In the genomic region with DNA sequence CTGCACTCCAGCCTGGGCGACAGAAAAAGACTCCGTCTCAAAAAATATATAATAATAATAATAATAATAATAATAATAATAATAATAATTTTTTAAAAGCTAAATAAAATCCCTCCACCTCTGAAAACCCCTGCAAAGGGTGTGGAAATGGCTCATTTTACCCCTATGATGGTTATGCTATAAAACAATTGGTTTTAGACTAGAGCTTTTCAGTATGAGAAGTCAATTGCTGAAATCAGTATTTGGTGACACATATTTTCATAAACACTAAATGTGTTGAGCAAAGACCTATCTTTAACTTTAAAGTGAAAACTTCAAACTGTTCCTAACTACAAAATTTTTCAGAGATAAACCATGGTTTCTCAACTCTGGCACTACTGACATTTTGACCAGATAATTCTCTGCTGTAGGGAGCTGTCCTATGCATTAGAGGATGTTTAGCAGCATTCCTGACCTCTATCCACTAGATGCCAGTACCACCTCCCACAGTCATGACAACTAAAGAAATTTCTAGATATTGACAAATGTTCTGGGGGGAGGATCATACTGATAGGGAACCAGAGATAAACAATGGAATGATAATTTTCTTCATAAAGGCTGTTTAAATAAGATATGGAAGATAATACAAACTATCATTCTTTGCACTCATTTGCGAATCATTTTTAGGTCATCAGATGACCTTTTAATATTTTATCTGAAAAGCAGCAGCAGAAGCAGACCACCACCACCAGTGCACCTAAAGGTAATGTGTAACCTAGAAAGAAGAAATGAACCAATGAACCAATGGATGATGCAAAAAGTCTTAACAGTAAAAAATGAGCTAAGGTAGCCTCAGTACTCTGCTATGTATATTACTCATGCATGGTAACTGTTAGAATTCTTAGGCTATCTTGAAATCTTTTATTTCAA, we compare ENCODE assay signal across 23 cellular contexts. TPM values are rescaled to one million over a fixed set of nuclear protein-coding genes. Genes with fewer than 3 reads are reported as not detected.
DNase-seq lines count a peak whose midpoint lies in the region; ATAC-seq and TF ChIP-seq lines count a peak whose summit lies in the region.
"Had no signal": no experiment of that assay in that cellular context is flagged by ENCODE, and none has a peak within 500 bp of the region (broad histone marks: within the 10 kb centered on the region; RNA-seq: fewer than 3 reads in every experiment).

No MANE protein-coding gene starts in this region.

- peak overlapping the region; percentile 50 for H3K27ac Mint-ChIP-seq in activated T-helper 17 cell treated with anti-CD3 and anti-CD28 coated beads, Interleukin-2, amount 50 U/mL, for 72 hours
- H3K27ac Mint-ChIP-seq: activated CD8-positive, alpha-beta T cell treated with anti-CD3 and anti-CD28 coated beads, Interleukin-2, amount 10 ng/mL, durations not matched to agents 7 days and 5 days; activated naive CD4-positive, alpha-beta T cell treated with anti-CD3 and anti-CD28 coated beads, Interleukin-2, amount 10 ng/mL, durations not matched to agents 7 days and 5 days; CD4-positive, alpha-beta T cell; stimulated activated naive B cell treated with anti-CD40 and anti-IgM and Interleukin-4, amounts not matched to agents 10 μg/mL and 1 μg/mL and 100 μg/mL, for 72 hours; T-cell had no signal

- no peaks in the 10 kb centered on the region for H3K9me3 Mint-ChIP-seq in activated T-helper 17 cell treated with anti-CD3 and anti-CD28 coated beads, Interleukin-2, amount 50 U/mL, for 72 hours
- H3K9me3 Mint-ChIP-seq: activated naive CD4-positive, alpha-beta T cell treated with anti-CD3 and anti-CD28 coated beads, Interleukin-2, amount 10 ng/mL, durations not matched to agents 7 days and 5 days; CD4-positive, alpha-beta T cell; stimulated activated naive B cell treated with anti-CD40 and anti-IgM and Interleukin-4, amounts not matched to agents 10 μg/mL and 1 μg/mL and 100 μg/mL, for 72 hours; T-cell had no signal

- no peak overlapping the region for H3K4me3 Mint-ChIP-seq in activated T-helper 17 cell treated with anti-CD3 and anti-CD28 coated beads, Interleukin-2, amount 50 U/mL, for 72 hours
- H3K4me3 Mint-ChIP-seq: activated CD8-positive, alpha-beta T cell treated with anti-CD3 and anti-CD28 coated beads, Interleukin-2, amount 10 ng/mL, durations not matched to agents 7 days and 5 days; activated naive CD4-positive, alpha-beta T cell treated with anti-CD3 and anti-CD28 coated beads, Interleukin-2, amount 10 ng/mL, durations not matched to agents 7 days and 5 days; CD4-positive, alpha-beta T cell; stimulated activated naive B cell treated with anti-CD40 and anti-IgM and Interleukin-4, amounts not matched to agents 10 μg/mL and 1 μg/mL and 100 μg/mL, for 72 hours; T-cell had no signal

- in situ Hi-C loops in ACHN (cut with HindIII; ENCODE audit: low pct_ligation_motif_present, low pct_unique_long_range_greater_than_20kb, low sequenced_read_pairs), result no loop called here

- H3K4me1 Mint-ChIP-seq in activated T-helper 17 cell treated with anti-CD3 and anti-CD28 coated beads, Interleukin-2, amount 50 U/mL, for 72 hours, result peaks cover 4% of the 10 kb centered on the region

- no peaks in the 10 kb centered on the region for H3K27me3 Mint-ChIP-seq in activated T-helper 17 cell treated with anti-CD3 and anti-CD28 coated beads, Interleukin-2, amount 50 U/mL, for 72 hours
- H3K27me3 Mint-ChIP-seq: activated naive CD4-positive, alpha-beta T cell treated with anti-CD3 and anti-CD28 coated beads, Interleukin-2, amount 10 ng/mL, durations not matched to agents 7 days and 5 days; CD4-positive, alpha-beta T cell; stimulated activated naive B cell treated with anti-CD40 and anti-IgM and Interleukin-4, amounts not matched to agents 10 μg/mL and 1 μg/mL and 100 μg/mL, for 72 hours; T-cell had no signal

- H3K4me3 ChIP-seq in fibroblast of the aortic adventitia (ENCODE audit: low read depth, low read length), result no peak overlapping the region
- H3K4me3 ChIP-seq: heart left ventricle, left ventricle myocardium inferior, testis had no signal

- H3K36me3 Mint-ChIP-seq in activated T-helper 17 cell treated with anti-CD3 and anti-CD28 coated beads, Interleukin-2, amount 50 U/mL, for 72 hours (ENCODE audit: low read depth), result peaks cover 4% of the 10 kb centered on the region

- ATAC-seq in activated T-helper 17 cell treated with anti-CD3 and anti-CD28 coated beads, Interleukin-2, amount 50 U/mL, for 72 hours (replicated peaks), result peak; percentile 37
- no peak for ATAC-seq in GM18867 (IDR thresholded peaks at IDR 0.05; ENCODE audit: unreplicated experiment)
- ATAC-seq in HG02678 (IDR thresholded peaks at IDR 0.05; ENCODE audit: unreplicated experiment), result no peak
- ATAC-seq: activated CD8-positive, alpha-beta T cell treated with anti-CD3 and anti-CD28 coated beads, Interleukin-2, amount 10 ng/mL, durations not matched to agents 7 days and 5 days; HCT116; heart left ventricle; stimulated activated naive B cell treated with anti-CD40 and anti-IgM and Interleukin-4, amounts not matched to agents 10 μg/mL and 1 μg/mL and 100 μg/mL, for 72 hours; T-cell had no signal

- TF ChIP-seq CTCF in fibroblast of the aortic adventitia (IDR thresholded peaks at IDR 0.05; ENCODE audit: insufficient read depth, low read length), result no peak

- DNase-seq in ACHN (peak; percentile 8), HCEC 1CT (peak; percentile 20), fibroblast of the aortic adventitia (ENCODE audit: low read depth) (peak; percentile 63), NCI-H1417 (lab: John Stamatoyannopoulos, UW) (no peak), NK-92 (lab: John Stamatoyannopoulos, UW; ENCODE audit: unreplicated experiment) (no peak)
- DNase-seq: activated CD8-positive, alpha-beta T cell treated with anti-CD3 and anti-CD28 coated beads, Interleukin-2, amount 10 ng/mL, durations not matched to agents 7 days and 5 days; activated naive CD4-positive, alpha-beta T cell treated with anti-CD3 and anti-CD28 coated beads, Interleukin-2, amount 10 ng/mL, durations not matched to agents 7 days and 5 days; activated T-cell treated with anti-CD3 and anti-CD28 coated beads, Interleukin-2, amount 50 U/mL, for 1 hour; aorta; CD4-positive, alpha-beta T cell; effector CD8-positive, alpha-beta T cell; heart left ventricle; left ventricle myocardium inferior; NCI-H1105 treated with DMSO at 0.1 percent for 48 hours; NCI-H524 treated with DMSO at 0.1 percent for 48 hours; SHP77; stimulated activated naive B cell treated with anti-CD40 and anti-IgM and Interleukin-4, amounts not matched to agents 10 μg/mL and 1 μg/mL and 100 μg/mL, for 72 hours; T-cell; testis had no signal

RNA-seq across cellular contexts. Expression of a gene that starts 13.8 kb away (rescaled TPM):
- total RNA-seq in activated T-helper 17 cell treated with anti-CD3 and anti-CD28 coated beads, Interleukin-2, amount 50 U/mL, for 72 hours, result 10 to 100 TPM; 17.8 to 38.4 TPM
- total RNA-seq in fibroblast of the aortic adventitia (ENCODE audit: low replicate concordance), result 14.4 and 24.0 TPM in 2 replicates

Comparison
In these comparisons a context has a peak if more than half of its experiments do, and no peak if none do; other contexts are left out.
1. DNase-seq: peak in ACHN (single experiment), HCEC 1CT (single experiment) and fibroblast of the aortic adventitia (single experiment); none in NCI-H1417 (0 of 3) and NK-92 (single experiment).